12 cellular contexts compared by ENCODE assay signal in genomic region chr13:39952244-39953233, GRCh38.
DNase-seq lines count a peak whose midpoint lies in the region; ATAC-seq and TF ChIP-seq lines count a peak whose summit lies in the region.
"Had no signal": no experiment of that assay in that cellular context is flagged by ENCODE, and none has a peak within 500 bp of the region (broad histone marks: within the 10 kb centered on the region; RNA-seq: fewer than 3 reads in every experiment).

No MANE protein-coding gene starts in this region.

- H3K4me1 Mint-ChIP-seq in activated naive CD8-positive, alpha-beta T cell treated with anti-CD3 and anti-CD28 coated beads, Interleukin-2, amount 10 ng/mL, durations not matched to agents 7 days and 5 days: peaks cover 30% of the 10 kb centered on the region

- ATAC-seq in activated naive CD8-positive, alpha-beta T cell treated with anti-CD3 and anti-CD28 coated beads, Interleukin-2, amount 10 ng/mL, durations not matched to agents 7 days and 5 days (ENCODE audit: low read depth): peak; percentile 28
- no peak for ATAC-seq in GM21723 (IDR thresholded peaks at IDR 0.05; ENCODE audit: unreplicated experiment)
- ATAC-seq: activated naive CD4-positive, alpha-beta T cell treated with anti-CD3 and anti-CD28 coated beads, Interleukin-2, amount 50 U/mL, for 72 hours had no signal

- H3K27ac Mint-ChIP-seq in activated naive CD8-positive, alpha-beta T cell treated with anti-CD3 and anti-CD28 coated beads, Interleukin-2, amount 10 ng/mL, durations not matched to agents 7 days and 5 days: no peak overlapping the region
- H3K27ac Mint-ChIP-seq: activated naive CD4-positive, alpha-beta T cell treated with anti-CD3 and anti-CD28 coated beads, Interleukin-2, amount 50 U/mL, for 72 hours had no signal

- POLR2A ChIA-PET in activated naive CD8-positive, alpha-beta T cell treated with anti-CD3 and anti-CD28 coated beads, Interleukin-2, amount 10 ng/mL, durations not matched to agents 7 days and 5 days (lab: Charles Lee): no interaction called here

- H4K20me1 ChIP-seq in hepatocyte (ENCODE audit: insufficient read depth, poor library complexity, severe bottlenecking): no peaks in the 10 kb centered on the region

- DNase-seq in A172 (ENCODE audit: low spot score) (peak; percentile 6), GM10266 (ENCODE audit: extremely low spot score) (peak; percentile 24), hepatocyte (ENCODE audit: low spot score) (peak; percentile 27), SIG-M5 treated with dmso at 0.1 percent for 504 hours (lab: John Stamatoyannopoulos, UW; ENCODE audit: unreplicated experiment) (no peak), substantia nigra (lab: John Stamatoyannopoulos, UW) (no peak)
- no peak for DNase-seq in activated naive CD8-positive, alpha-beta T cell treated with anti-CD3 and anti-CD28 coated beads, Interleukin-2, amount 10 ng/mL, durations not matched to agents 7 days and 5 days
- DNase-seq in activated CD4-positive, CD25-positive, alpha-beta regulatory T cell treated with anti-CD3 and anti-CD28 coated beads, Interleukin-2, amount 50 U/mL, for 72 hours: no peak
- DNase-seq: NCI-H526 treated with DMSO at 0.1 percent for 48 hours, tibial artery had no signal

- no peaks in the 10 kb centered on the region for H3K36me3 ChIP-seq in hepatocyte (replicated peaks; ENCODE audit: insufficient read depth, low read depth)
- H3K36me3 ChIP-seq: esophagus muscularis mucosa, tibial artery had no signal

- H2AFZ ChIP-seq in hepatocyte: no peak overlapping the region

- H3K27ac ChIP-seq in hepatocyte (no peak overlapping the region), substantia nigra (ENCODE audit: low read depth, low read length, poor library complexity, severe bottlenecking) (no peak overlapping the region)
- H3K27ac ChIP-seq: esophagus muscularis mucosa, tibial artery had no signal

- no peak overlapping the region for H3K4me3 ChIP-seq in hepatocyte
- H3K4me3 ChIP-seq: esophagus muscularis mucosa, tibial artery had no signal

- no peaks in the 10 kb centered on the region for H3K27me3 Mint-ChIP-seq in activated naive CD8-positive, alpha-beta T cell treated with anti-CD3 and anti-CD28 coated beads, Interleukin-2, amount 10 ng/mL, durations not matched to agents 7 days and 5 days

- peaks cover 2% of the 10 kb centered on the region for H3K36me3 Mint-ChIP-seq in activated naive CD8-positive, alpha-beta T cell treated with anti-CD3 and anti-CD28 coated beads, Interleukin-2, amount 10 ng/mL, durations not matched to agents 7 days and 5 days

- no peak for TF ChIP-seq CTCF in GM10266 (IDR thresholded peaks at IDR 0.05; ENCODE audit: control insufficient read depth, insufficient read depth, low read depth, missing control alignments)
- TF ChIP-seq CTCF in hepatocyte (IDR thresholded peaks at IDR 0.05; ENCODE audit: poor library complexity): no peak

- no peaks in the 10 kb centered on the region for H3K9me3 ChIP-seq in hepatocyte (ENCODE audit: low read depth)
- H3K9me3 ChIP-seq: esophagus muscularis mucosa, tibial artery had no signal

- H3K9me3 Mint-ChIP-seq in activated naive CD8-positive, alpha-beta T cell treated with anti-CD3 and anti-CD28 coated beads, Interleukin-2, amount 10 ng/mL, durations not matched to agents 7 days and 5 days: no peaks in the 10 kb centered on the region

- H3K4me3 Mint-ChIP-seq in activated naive CD8-positive, alpha-beta T cell treated with anti-CD3 and anti-CD28 coated beads, Interleukin-2, amount 10 ng/mL, durations not matched to agents 7 days and 5 days: no peak overlapping the region

- no peak overlapping the region for H3K4me2 ChIP-seq in hepatocyte

- no peaks in the 10 kb centered on the region for H3K9me2 ChIP-seq in hepatocyte (replicated peaks; ENCODE audit: insufficient read depth)

- H3K27me3 ChIP-seq in hepatocyte: no peaks in the 10 kb centered on the region
- H3K27me3 ChIP-seq: esophagus muscularis mucosa, tibial artery had no signal

- WGBS in hepatocyte (ENCODE audit: low lambda C conversion rate, missing lambda C conversion rate): 73% methylated on average over 4 of the region's 4 CpGs

- H3K79me2 ChIP-seq in hepatocyte: no peaks in the 10 kb centered on the region

- H3K4me1 ChIP-seq in hepatocyte (ENCODE audit: insufficient read depth): no peaks in the 10 kb centered on the region
- H3K4me1 ChIP-seq: tibial artery had no signal

Comparison
In these comparisons a context has a peak if more than half of its experiments do, and no peak if none do; other contexts are left out.
1. DNase-seq: peak in A172 (single experiment), GM10266 (single experiment) and hepatocyte (single experiment); none in activated naive CD8-positive, alpha-beta T cell treated with anti-CD3 and anti-CD28 coated beads, Interleukin-2, amount 10 ng/mL, durations not matched to agents 7 days and 5 days (single experiment), activated CD4-positive, CD25-positive, alpha-beta regulatory T cell treated with anti-CD3 and anti-CD28 coated beads, Interleukin-2, amount 50 U/mL, for 72 hours (single experiment), SIG-M5 treated with dmso at 0.1 percent for 504 hours (single experiment) and substantia nigra (0 of 49).